In the genomic region with DNA sequence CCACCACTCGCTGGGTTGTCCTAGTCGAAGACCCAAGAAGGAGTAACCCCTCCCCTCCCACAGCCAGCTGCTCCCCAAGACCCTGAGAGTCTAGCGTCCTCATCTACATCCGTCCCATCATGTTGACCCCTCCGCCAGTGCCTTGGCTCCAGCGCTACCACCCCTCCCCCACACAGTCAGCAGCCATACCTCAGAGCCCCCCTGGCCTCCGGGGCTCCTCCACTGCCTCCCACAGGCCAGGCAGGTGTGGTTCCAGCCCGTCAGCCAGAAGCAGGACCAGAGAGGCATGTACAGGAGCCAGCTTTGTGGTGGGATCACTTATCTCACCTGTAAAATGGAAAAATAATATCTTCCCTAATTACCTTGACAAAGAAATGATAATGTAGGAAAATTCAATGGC, we compare ENCODE assay signal across 18 cellular contexts. TPM values are rescaled to one million over a fixed set of nuclear protein-coding genes. Genes with fewer than 3 reads are reported as not detected.
DNase-seq lines count a peak whose midpoint lies in the region; ATAC-seq and TF ChIP-seq lines count a peak whose summit lies in the region.
"Had no signal": no experiment of that assay in that cellular context is flagged by ENCODE, and none has a peak within 500 bp of the region (broad histone marks: within the 10 kb centered on the region; RNA-seq: fewer than 3 reads in every experiment).

No MANE protein-coding gene starts in this region.

- no peak for ATAC-seq in HG03521 (IDR thresholded peaks at IDR 0.05; ENCODE audit: unreplicated experiment)

- peaks cover 13% of the 10 kb centered on the region for H3K4me1 Mint-ChIP-seq in activated CD4-positive, alpha-beta T cell treated with anti-CD3 and anti-CD28 coated beads, Interleukin-2, amount 10 ng/mL, durations not matched to agents 24 days and 14 days
- H3K4me1 Mint-ChIP-seq in endodermal cell, result peaks cover 8% of the 10 kb centered on the region
- H3K4me1 Mint-ChIP-seq: CD14-positive monocyte; CD4-positive, alpha-beta memory T cell had no signal

- no peaks in the 10 kb centered on the region for H3K36me3 Mint-ChIP-seq in activated CD4-positive, alpha-beta T cell treated with anti-CD3 and anti-CD28 coated beads, Interleukin-2, amount 10 ng/mL, durations not matched to agents 24 days and 14 days (ENCODE audit: low read depth)
- no peaks in the 10 kb centered on the region for H3K36me3 Mint-ChIP-seq in endodermal cell (ENCODE audit: low read depth)
- H3K36me3 Mint-ChIP-seq: CD14-positive monocyte; CD4-positive, alpha-beta memory T cell had no signal

- H3K9me3 Mint-ChIP-seq in activated CD4-positive, alpha-beta T cell treated with anti-CD3 and anti-CD28 coated beads, Interleukin-2, amount 10 ng/mL, durations not matched to agents 24 days and 14 days, result no peaks in the 10 kb centered on the region
- no peaks in the 10 kb centered on the region for H3K9me3 Mint-ChIP-seq in endodermal cell
- H3K9me3 Mint-ChIP-seq: CD4-positive, alpha-beta memory T cell had no signal

- H3K4me3 ChIP-seq in H7 (ENCODE audit: insufficient read depth, low read depth, low read length), result no peak overlapping the region
- no peak overlapping the region for H3K4me3 ChIP-seq in endodermal cell (ENCODE audit: low read length)
- H3K4me3 ChIP-seq: BLaER1, GM23248, HAP-1 had no signal

- no peak overlapping the region for H3K27ac ChIP-seq in endodermal cell (ENCODE audit: low read depth, low read length)
- H3K27ac ChIP-seq: BLaER1, GM23248 had no signal

- H3K4me3 Mint-ChIP-seq in activated CD4-positive, alpha-beta T cell treated with anti-CD3 and anti-CD28 coated beads, Interleukin-2, amount 10 ng/mL, durations not matched to agents 24 days and 14 days, result no peak overlapping the region
- H3K4me3 Mint-ChIP-seq in endodermal cell, result no peak overlapping the region
- H3K4me3 Mint-ChIP-seq: CD14-positive monocyte; CD4-positive, alpha-beta memory T cell had no signal

- intact Hi-C loops in activated CD4-positive, alpha-beta T cell treated with anti-CD3 and anti-CD28 coated beads, Interleukin-2, amount 10 ng/mL, durations not matched to agents 24 days and 14 days (cut with micrococcal nuclease), result no loop called here

- H3K36me3 ChIP-seq in H7 (replicated peaks; ENCODE audit: control insufficient read depth, insufficient read depth, low read length) (no peaks in the 10 kb centered on the region), endodermal cell (ENCODE audit: control insufficient read depth, insufficient read depth, low read length) (no peaks in the 10 kb centered on the region)
- H3K36me3 ChIP-seq: BLaER1, HAP-1 had no signal

- peaks cover 2% of the 10 kb centered on the region for H3K27me3 Mint-ChIP-seq in activated CD4-positive, alpha-beta T cell treated with anti-CD3 and anti-CD28 coated beads, Interleukin-2, amount 10 ng/mL, durations not matched to agents 24 days and 14 days
- H3K27me3 Mint-ChIP-seq in endodermal cell (ENCODE audit: insufficient read depth), result peaks cover 6% of the 10 kb centered on the region

- H3K9ac ChIP-seq in endodermal cell (ENCODE audit: extremely low read depth, low read length, poor library complexity, severe bottlenecking), result no peak overlapping the region
- H3K9ac ChIP-seq: BLaER1, GM23248 had no signal

- H3K27ac Mint-ChIP-seq in activated CD4-positive, alpha-beta T cell treated with anti-CD3 and anti-CD28 coated beads, Interleukin-2, amount 10 ng/mL, durations not matched to agents 24 days and 14 days, result peak overlapping the region; percentile 26
- no peak overlapping the region for H3K27ac Mint-ChIP-seq in endodermal cell
- H3K27ac Mint-ChIP-seq: CD14-positive monocyte; CD4-positive, alpha-beta memory T cell had no signal

- TF ChIP-seq CTCF in endodermal cell (conservative IDR thresholded peaks at IDR 0.05), result peak; percentile 31

- no peaks in the 10 kb centered on the region for H3K4me1 ChIP-seq in endodermal cell (ENCODE audit: control insufficient read depth, insufficient read depth, low read length)
- H3K4me1 ChIP-seq: HAP-1 had no signal

- H3K9me3 ChIP-seq in endodermal cell (ENCODE audit: control insufficient read depth, low read length), result no peaks in the 10 kb centered on the region
- H3K9me3 ChIP-seq: BLaER1, HAP-1 had no signal

- 92% methylated on average over 8 of the region's 8 CpGs; no CpG with 5 or more reads in 1 of the 2 experiments for WGBS in endodermal cell (ENCODE audit: insufficient coverage in 1 of 2, insufficient read length in 1 of 2), 2 experiments

- H3K27me3 ChIP-seq in H7 (ENCODE audit: control insufficient read depth, insufficient read depth, low read length) (no peaks in the 10 kb centered on the region), endodermal cell (ENCODE audit: control insufficient read depth, insufficient read depth, low read length, poor library complexity, severe bottlenecking) (no peaks in the 10 kb centered on the region)
- H3K27me3 ChIP-seq: BLaER1 had no signal

- no peak for DNase-seq in activated CD4-positive, alpha-beta T cell treated with anti-CD3 and anti-CD28 coated beads, Interleukin-2, amount 10 ng/mL, durations not matched to agents 24 days and 14 days
- no peak for DNase-seq in activated CD4-positive, alpha-beta T cell treated with anti-CD3 and anti-CD28 coated beads for 1 hour
- DNase-seq in H7, result peak; percentile 78
- DNase-seq in endodermal cell, result no peak
- no peak for DNase-seq in activated CD8-positive, alpha-beta memory T cell treated with anti-CD3 and anti-CD28 coated beads, Interleukin-2, amount 50 U/mL, for 4 hours
- DNase-seq in NCI-H1105 treated with DMSO at 0.1 percent for 48 hours (lab: John Stamatoyannopoulos, UW), result no peak
- DNase-seq: 8988T; CD4-positive, alpha-beta memory T cell; DMS153; DMS79; GDM1; GM23248 had no signal

RNA-seq across cellular contexts. Expression of gene PHF21B, which starts 51.5 kb away (rescaled TPM):
- 0.07 TPM in 2 replicates for total RNA-seq in activated CD4-positive, alpha-beta T cell treated with anti-CD3 and anti-CD28 coated beads, Interleukin-2, amount 10 ng/mL, durations not matched to agents 24 days and 14 days
- total RNA-seq in H7 (2014; rRNA removed; shearing (Covaris generic)), result 17.7 and 20.2 TPM in 2 replicates
- total RNA-seq in endodermal cell, result 10 to 100 TPM; 57.5 to 69.2 TPM
- 45.2 TPM for polyA plus RNA-seq in endodermal cell (2013, experiment 1 of 2)
- 35.4 TPM for polyA plus RNA-seq in endodermal cell (2013, experiment 2 of 2)
- total RNA-seq: CD4-positive, alpha-beta memory T cell; GM23248; HT-29 had no signal
- polyA plus RNA-seq: AG04450; CD14-positive monocyte; CD4-positive, alpha-beta memory T cell; GM23248 had no signal

Comparison
In these comparisons a context has a peak if more than half of its experiments do, and no peak if none do; other contexts are left out.
1. RNA of gene PHF21B, which starts 51.5 kb away (total RNA-seq): 57.5 to 69.2 TPM in endodermal cell and 17.7 to 20.2 TPM in H7; 0.07 TPM in activated CD4-positive, alpha-beta T cell treated with anti-CD3 and anti-CD28 coated beads, Interleukin-2, amount 10 ng/mL, durations not matched to agents 24 days and 14 days; every median in the first group is over 10 times any median in the second.